Comparison of ENCODE assay signal across 1 cellular context in genomic region chr6:34239240-34239825, GRCh38.
A peak's percentile ranks its signal among the peaks of the same experiment; 100 is the strongest.
TF ChIP-seq lines count a peak whose summit lies in the region.

No MANE protein-coding gene starts in this region.

TF ChIP-seq in endothelial cell of umbilical vein, 7 proteins besides CTCF, POLR2A, EP300 and RAD21:
- peak; percentile 44 for TF ChIP-seq FOS (IDR thresholded peaks at IDR 0.05; ENCODE audit: borderline replicate concordance, insufficient read depth, low read length)
- no peak for TF ChIP-seq GATA2 (IDR thresholded peaks at IDR 0.05; ENCODE audit: insufficient read depth, insufficient read length, low read depth, low read length)
